ENCODE assay signal across 1 cellular context in genomic region chr12:54324617-54325441, GRCh38.
TF ChIP-seq lines count a peak whose summit lies in the region.

COPZ1 (plus strand) TSS chr12:54325131; CDS start chr12:54325164, 33 bp downstream.

TF ChIP-seq in HepG2, 621 proteins besides CTCF, POLR2A, EP300 and RAD21 (continued from another document and continues in another):
- TF ChIP-seq ZNF407 (CRISPR knock-in tag; IDR thresholded peaks at IDR 0.05; ENCODE audit: not compliant biosample characterization): peak; percentile 38
- peak; percentile 90; the same call in 1 of the 2 replicates for TF ChIP-seq RFXANK (CRISPR knock-in tag; IDR thresholded peaks at IDR 0.05)
- TF ChIP-seq ZNF713 (CRISPR knock-in tag; IDR thresholded peaks at IDR 0.05): no peak
- no peak for TF ChIP-seq ATF5 (CRISPR knock-in tag; IDR thresholded peaks at IDR 0.05; ENCODE audit: low read depth)
- TF ChIP-seq CBFB (CRISPR knock-in tag; IDR thresholded peaks at IDR 0.05): 0 out of 2 replicates have a peak, but pooled peaks have one; percentile 33
- no peak for TF ChIP-seq NPAS2 (CRISPR knock-in tag; IDR thresholded peaks at IDR 0.05; ENCODE audit: borderline replicate concordance)
- peak; percentile 89 for TF ChIP-seq DRAP1 (CRISPR knock-in tag; IDR thresholded peaks at IDR 0.05)
- TF ChIP-seq ZFY (CRISPR knock-in tag; IDR thresholded peaks at IDR 0.05): peak; percentile 93
- TF ChIP-seq ZNF281 (CRISPR knock-in tag; IDR thresholded peaks at IDR 0.05; ENCODE audit: borderline replicate concordance): no peak
- TF ChIP-seq HOXA3 (CRISPR knock-in tag; IDR thresholded peaks at IDR 0.05): peak; percentile 83
- TF ChIP-seq ZNF564 (CRISPR knock-in tag; IDR thresholded peaks at IDR 0.05): 0 out of 2 replicates have a peak, but pooled peaks have one; percentile 47
- no peak for TF ChIP-seq ZNF660 (CRISPR knock-in tag; IDR thresholded peaks at IDR 0.05; ENCODE audit: borderline replicate concordance, low read depth)
- 0 out of 2 replicates have a peak, but pooled peaks have one; percentile 46 for TF ChIP-seq KDM5B (CRISPR knock-in tag; IDR thresholded peaks at IDR 0.05; ENCODE audit: borderline replicate concordance)
- peak; percentile 52; the same call in 1 of the 3 replicates for TF ChIP-seq MXI1 (IDR thresholded peaks at IDR 0.05; ENCODE audit: borderline replicate concordance, low read depth, low read length)
- TF ChIP-seq ARID3A (IDR thresholded peaks at IDR 0.05; ENCODE audit: low read depth, low read length): peak; percentile 40; the same call in 1 of the 2 replicates
- TF ChIP-seq KLF12 (CRISPR knock-in tag; IDR thresholded peaks at IDR 0.05; ENCODE audit: borderline replicate concordance): peak; percentile 62; the same call in 1 of the 2 replicates
- TF ChIP-seq ZMYM4 (CRISPR knock-in tag; IDR thresholded peaks at IDR 0.05): peak; percentile 44
- peak; percentile 90 for TF ChIP-seq RFX5 (IDR thresholded peaks at IDR 0.05; ENCODE audit: low read depth, low read length)
- TF ChIP-seq MIXL1 (CRISPR knock-in tag; IDR thresholded peaks at IDR 0.05): peak; percentile 55
- TF ChIP-seq SIN3B (IDR thresholded peaks at IDR 0.05; ENCODE audit: low read length): peak; percentile 70; the same call in 1 of the 2 replicates
- no peak for TF ChIP-seq SNAI1 (CRISPR knock-in tag; IDR thresholded peaks at IDR 0.05; ENCODE audit: borderline replicate concordance)
- TF ChIP-seq ZNF784 (CRISPR knock-in tag; IDR thresholded peaks at IDR 0.05; ENCODE audit: borderline replicate concordance): peak; percentile 27; the same call in 1 of the 2 replicates
- no peak for TF ChIP-seq ZNF639 (CRISPR knock-in tag; conservative IDR thresholded peaks at IDR 0.05)
- TF ChIP-seq ZNF18 (CRISPR knock-in tag; IDR thresholded peaks at IDR 0.05; ENCODE audit: insufficient replicate concordance): no peak
- no peak for TF ChIP-seq BHLHE40 (IDR thresholded peaks at IDR 0.05; ENCODE audit: low read length)
- peak; percentile 18; the same call in 1 of the 2 replicates for TF ChIP-seq ZBTB25 (CRISPR knock-in tag; IDR thresholded peaks at IDR 0.05)
- TF ChIP-seq TGIF2 (CRISPR knock-in tag; IDR thresholded peaks at IDR 0.05): peak; percentile 30; the same call in 1 of the 2 replicates
- TF ChIP-seq SATB2 (CRISPR knock-in tag; IDR thresholded peaks at IDR 0.05): peak; percentile 52; the same call in 1 of the 2 replicates
- TF ChIP-seq ATF1 (CRISPR knock-in tag; IDR thresholded peaks at IDR 0.05): peak; percentile 95
- peak; percentile 78 for TF ChIP-seq RFX1 (IDR thresholded peaks at IDR 0.05)
- peak; percentile 78 for TF ChIP-seq ELF4 (CRISPR knock-in tag; IDR thresholded peaks at IDR 0.05; ENCODE audit: borderline replicate concordance)
- peak; percentile 44; the same call in 1 of the 2 replicates for TF ChIP-seq RXRB (CRISPR knock-in tag; IDR thresholded peaks at IDR 0.05; ENCODE audit: borderline replicate concordance)
- TF ChIP-seq ETV5 (CRISPR knock-in tag; IDR thresholded peaks at IDR 0.05; ENCODE audit: borderline replicate concordance): peak; percentile 58; the same call in 1 of the 2 replicates
- TF ChIP-seq POGZ (CRISPR knock-in tag; IDR thresholded peaks at IDR 0.05): peak; percentile 35
- TF ChIP-seq ZNF326 (CRISPR knock-in tag; IDR thresholded peaks at IDR 0.05; ENCODE audit: borderline replicate concordance): no peak
- TF ChIP-seq BORCS8-MEF2B (CRISPR knock-in tag; IDR thresholded peaks at IDR 0.05): peak; percentile 67
- peak; percentile 89 for TF ChIP-seq ASH2L (IDR thresholded peaks at IDR 0.05; ENCODE audit: insufficient read length, low read depth, low read length)
- peak; percentile 92 for TF ChIP-seq TFAP4 (IDR thresholded peaks at IDR 0.05; ENCODE audit: borderline replicate concordance, low read depth)
